10 cellular contexts compared by ENCODE assay signal in the genomic region with DNA sequence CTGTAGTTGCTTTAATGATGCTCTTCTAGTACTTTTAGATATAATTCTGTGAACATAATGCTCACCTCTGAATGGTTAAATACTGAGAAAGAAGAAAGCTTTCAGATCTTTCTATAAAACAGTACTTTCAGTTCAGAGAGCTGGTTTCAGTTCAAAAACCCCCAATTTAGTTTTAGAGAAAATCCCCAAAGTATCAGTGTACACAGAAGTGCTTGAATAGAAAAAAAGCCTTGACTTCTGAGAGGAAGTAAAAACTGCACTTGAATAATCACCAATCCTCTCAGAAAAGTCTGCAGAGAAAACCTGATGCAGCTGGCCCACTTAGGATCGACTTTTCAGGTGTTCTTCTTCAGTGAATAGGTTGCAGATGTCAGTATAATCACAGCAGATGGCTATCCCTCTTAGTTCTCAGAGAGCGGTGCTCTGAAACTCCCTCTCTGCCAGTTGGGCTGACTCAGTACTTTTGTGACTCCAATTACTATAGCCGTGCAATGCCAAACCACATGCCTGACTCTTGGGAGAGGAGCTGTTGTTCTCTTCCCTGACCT.
DNase-seq lines count a peak whose midpoint lies in the region; ATAC-seq and TF ChIP-seq lines count a peak whose summit lies in the region.
"Had no signal": no experiment of that assay in that cellular context is flagged by ENCODE, and none has a peak within 500 bp of the region (broad histone marks: within the 10 kb centered on the region; RNA-seq: fewer than 3 reads in every experiment).

No MANE protein-coding gene starts in this region.

- TF ChIP-seq CTCF in right atrium auricular region (IDR thresholded peaks at IDR 0.05), result no peak

- H3K9me3 Mint-ChIP-seq in activated CD4-positive, alpha-beta T cell treated with anti-CD3 and anti-CD28 coated beads, Interleukin-2, amount 10 ng/mL, durations not matched to agents 7 days and 5 days, result no peaks in the 10 kb centered on the region
- H3K9me3 Mint-ChIP-seq in activated T-cell treated with anti-CD3 and anti-CD28 coated beads, Interleukin-2, amount 50 U/mL, for 4 hours, result peaks cover 3% of the 10 kb centered on the region

- H3K9me3 ChIP-seq in right atrium auricular region, result no peaks in the 10 kb centered on the region
- no peaks in the 10 kb centered on the region for H3K9me3 ChIP-seq in skeletal muscle tissue (ENCODE audit: control insufficient read depth in 3 of 3, low read length in 3 of 3)
- H3K9me3 ChIP-seq: right lobe of liver had no signal

- no peaks in the 10 kb centered on the region for H3K36me3 Mint-ChIP-seq in activated CD4-positive, alpha-beta T cell treated with anti-CD3 and anti-CD28 coated beads, Interleukin-2, amount 10 ng/mL, durations not matched to agents 7 days and 5 days (ENCODE audit: low read depth)
- H3K36me3 Mint-ChIP-seq in activated T-cell treated with anti-CD3 and anti-CD28 coated beads, Interleukin-2, amount 50 U/mL, for 4 hours (ENCODE audit: insufficient read depth), result no peaks in the 10 kb centered on the region
- H3K36me3 Mint-ChIP-seq: CD4-positive, CD25-positive, alpha-beta regulatory T cell had no signal

- peak overlapping the region in 1 of 3 donors; percentile 25 for H3K9ac ChIP-seq in skeletal muscle tissue (ENCODE audit: low read depth in 1 of 3, low read length in 3 of 3)

- H3K27ac Mint-ChIP-seq in activated CD4-positive, alpha-beta T cell treated with anti-CD3 and anti-CD28 coated beads, Interleukin-2, amount 10 ng/mL, durations not matched to agents 7 days and 5 days, result no peak overlapping the region
- H3K27ac Mint-ChIP-seq: CD4-positive, CD25-positive, alpha-beta regulatory T cell had no signal

- no peak for DNase-seq in Right ventricle myocardium superior
- DNase-seq in right atrium auricular region (ENCODE audit: low spot score), result no peak
- peak; percentile 99 for DNase-seq in NCI-H2107 treated with DMSO at 0.1 percent for 48 hours (lab: John Stamatoyannopoulos, UW; ENCODE audit: unreplicated experiment)
- peak; percentile 60 for DNase-seq in dedifferentiated amniotic fluid mesenchymal stem cell (ENCODE audit: extremely low spot score)
- DNase-seq in activated CD4-positive, alpha-beta T cell treated with anti-CD3 and anti-CD28 coated beads, Interleukin-2, amount 10 ng/mL, durations not matched to agents 7 days and 5 days, result no peak
- no peak for DNase-seq in activated T-cell treated with anti-CD3 and anti-CD28 coated beads, Interleukin-2, amount 50 U/mL, for 4 hours
- DNase-seq: CD4-positive, CD25-positive, alpha-beta regulatory T cell; right lobe of liver had no signal

- H3K27ac ChIP-seq in right atrium auricular region (no peak overlapping the region), skeletal muscle tissue (ENCODE audit: low read depth, low read length) (peak overlapping the region; percentile 36)
- H3K27ac ChIP-seq: right lobe of liver had no signal

- ATAC-seq in Right ventricle myocardium superior (ENCODE audit: poor library complexity) (peak; percentile 90), HG02870 (IDR thresholded peaks at IDR 0.05; ENCODE audit: unreplicated experiment) (peak; percentile 92)
- ATAC-seq in activated T-cell treated with anti-CD3 and anti-CD28 coated beads, Interleukin-2, amount 50 U/mL, for 4 hours, result no peak

- H3K4me3 Mint-ChIP-seq in activated CD4-positive, alpha-beta T cell treated with anti-CD3 and anti-CD28 coated beads, Interleukin-2, amount 10 ng/mL, durations not matched to agents 7 days and 5 days, result no peak overlapping the region
- H3K4me3 Mint-ChIP-seq in activated T-cell treated with anti-CD3 and anti-CD28 coated beads, Interleukin-2, amount 50 U/mL, for 4 hours, result no peak overlapping the region

- intact Hi-C loops in Right ventricle myocardium superior (cut with DNase I), result no loop called here

- no peaks in the 10 kb centered on the region for H3K27me3 Mint-ChIP-seq in activated CD4-positive, alpha-beta T cell treated with anti-CD3 and anti-CD28 coated beads, Interleukin-2, amount 10 ng/mL, durations not matched to agents 7 days and 5 days
- no peaks in the 10 kb centered on the region for H3K27me3 Mint-ChIP-seq in activated T-cell treated with anti-CD3 and anti-CD28 coated beads, Interleukin-2, amount 50 U/mL, for 4 hours (ENCODE audit: low read depth)
- H3K27me3 Mint-ChIP-seq: CD4-positive, CD25-positive, alpha-beta regulatory T cell had no signal

- H3K36me3 ChIP-seq in right atrium auricular region, result no peaks in the 10 kb centered on the region
- H3K36me3 ChIP-seq in skeletal muscle tissue (ENCODE audit: control insufficient read depth in 3 of 3, insufficient read depth in 3 of 3, low read length in 3 of 3), result no peaks in the 10 kb centered on the region
- H3K36me3 ChIP-seq: right lobe of liver had no signal

- H3K4me1 Mint-ChIP-seq in activated CD4-positive, alpha-beta T cell treated with anti-CD3 and anti-CD28 coated beads, Interleukin-2, amount 10 ng/mL, durations not matched to agents 7 days and 5 days, result no peaks in the 10 kb centered on the region
- H3K4me1 Mint-ChIP-seq in activated T-cell treated with anti-CD3 and anti-CD28 coated beads, Interleukin-2, amount 50 U/mL, for 4 hours (ENCODE audit: low read depth), result no peaks in the 10 kb centered on the region
- H3K4me1 Mint-ChIP-seq: CD4-positive, CD25-positive, alpha-beta regulatory T cell had no signal

- no peak overlapping the region for H3K4me3 ChIP-seq in right atrium auricular region
- no peak overlapping the region for H3K4me3 ChIP-seq in skeletal muscle tissue (ENCODE audit: low read length in 3 of 3)
- H3K4me3 ChIP-seq: right lobe of liver had no signal

- no peaks in the 10 kb centered on the region for H3K4me1 ChIP-seq in right atrium auricular region
- peaks cover 0 to 6% (median 4%) of the 10 kb centered on the region in 3 donors for H3K4me1 ChIP-seq in skeletal muscle tissue (ENCODE audit: control insufficient read depth in 3 of 3, insufficient read depth in 3 of 3, low read length in 3 of 3)
- H3K4me1 ChIP-seq: right lobe of liver had no signal

- POLR2A ChIA-PET in activated CD4-positive, alpha-beta T cell treated with anti-CD3 and anti-CD28 coated beads, Interleukin-2, amount 10 ng/mL, durations not matched to agents 7 days and 5 days (lab: Charles Lee), result no interaction called here

- CTCF ChIA-PET in activated CD4-positive, alpha-beta T cell treated with anti-CD3 and anti-CD28 coated beads, Interleukin-2, amount 10 ng/mL, durations not matched to agents 7 days and 5 days (lab: Charles Lee), result no interaction called here

- H3K27me3 ChIP-seq in right atrium auricular region (no peaks in the 10 kb centered on the region), skeletal muscle tissue (ENCODE audit: control insufficient read depth in 3 of 3, insufficient read depth in 3 of 3, low read length in 3 of 3) (no peaks in the 10 kb centered on the region)
- H3K27me3 ChIP-seq: right lobe of liver had no signal

Comparison
In these comparisons a context has a peak if more than half of its experiments do, and no peak if none do; other contexts are left out.
1. ATAC-seq: peak in Right ventricle myocardium superior (single experiment) and HG02870 (single experiment); none in activated T-cell treated with anti-CD3 and anti-CD28 coated beads, Interleukin-2, amount 50 U/mL, for 4 hours (0 of 2).
2. DNase-seq: peak in NCI-H2107 treated with DMSO at 0.1 percent for 48 hours (single experiment) and dedifferentiated amniotic fluid mesenchymal stem cell (single experiment); none in Right ventricle myocardium superior (single experiment), right atrium auricular region (single experiment), activated CD4-positive, alpha-beta T cell treated with anti-CD3 and anti-CD28 coated beads, Interleukin-2, amount 10 ng/mL, durations not matched to agents 7 days and 5 days (single experiment) and activated T-cell treated with anti-CD3 and anti-CD28 coated beads, Interleukin-2, amount 50 U/mL, for 4 hours (single experiment).